26 cellular contexts compared by ENCODE assay signal in the genomic region with DNA sequence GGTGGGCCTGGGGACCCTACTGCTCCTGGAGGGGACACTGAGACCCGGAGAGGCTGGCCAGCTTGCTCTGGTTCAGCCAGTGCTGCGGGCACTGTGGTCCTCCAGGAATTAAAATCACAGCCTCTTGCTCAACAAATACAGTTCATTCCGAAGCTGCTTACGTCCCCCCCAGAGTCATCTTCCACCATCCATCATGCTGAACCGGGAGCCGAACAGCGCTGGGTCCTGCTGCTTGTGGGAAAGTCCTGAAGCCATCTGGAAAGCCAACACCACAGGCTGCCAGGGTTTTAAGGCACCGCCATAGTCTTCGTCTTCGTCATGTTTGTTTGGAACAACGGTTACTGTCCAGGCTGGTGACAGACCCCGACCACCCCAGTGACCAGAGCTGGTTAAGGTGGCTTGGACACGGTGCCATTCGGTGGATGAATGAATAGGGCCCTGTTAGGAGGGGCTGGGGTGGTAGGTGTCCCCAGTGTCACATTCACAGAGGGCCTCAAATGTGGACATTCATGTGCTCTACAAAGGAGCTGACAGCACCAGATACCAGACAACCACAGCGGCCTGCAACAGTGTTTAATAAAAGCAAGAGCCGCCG.
"Had no signal": no experiment of that assay in that cellular context is flagged by ENCODE, and none has a peak within 500 bp of the region (broad histone marks: within the 10 kb centered on the region; RNA-seq: fewer than 3 reads in every experiment).

No MANE protein-coding gene starts in this region.

- H3K9me3 Mint-ChIP-seq: nephron had no signal

- H3K27me3 ChIP-seq: ascending aorta, gastrocnemius medialis, neutrophil, stomach, thyroid gland, upper lobe of left lung had no signal

- H3K4me3 Mint-ChIP-seq: activated naive CD4-positive, alpha-beta T cell treated with anti-CD3 and anti-CD28 coated beads, Interleukin-2, amount 10 ng/mL, durations not matched to agents 7 days and 5 days; activated naive CD8-positive, alpha-beta T cell treated with anti-CD3 and anti-CD28 coated beads, Interleukin-2, amount 10 ng/mL, durations not matched to agents 7 days and 5 days; activated T-helper 1 cell treated with anti-CD3 and anti-CD28 coated beads, Interleukin-12 subunit alpha, Interleukin-12 subunit beta, Interleukin-2, Interleukin-4 antibody, amounts not matched to agents 30 ng/mL and 10 ng/mL and 1 ng/mL, durations not matched to agents 14 hours and 24 hours and 36 hours; brain; memory B cell; nephron; stimulated activated memory B cell treated with anti-CD40 and anti-IgM and Interleukin-4, amounts not matched to agents 10 μg/mL and 1 μg/mL and 100 μg/mL, for 72 hours had no signal

- H3K27me3 Mint-ChIP-seq: activated naive CD4-positive, alpha-beta T cell treated with anti-CD3 and anti-CD28 coated beads, Interleukin-2, amount 10 ng/mL, durations not matched to agents 7 days and 5 days; brain; stimulated activated memory B cell treated with anti-CD40 and anti-IgM and Interleukin-4, amounts not matched to agents 10 μg/mL and 1 μg/mL and 100 μg/mL, for 72 hours had no signal

- H3K36me3 ChIP-seq: ascending aorta, gastrocnemius medialis, neutrophil, stomach, thyroid gland, upper lobe of left lung had no signal

- H3K4me1 ChIP-seq: ascending aorta, gastrocnemius medialis, upper lobe of left lung had no signal

- H3K9me3 ChIP-seq: ascending aorta, gastrocnemius medialis, neutrophil, stomach, thyroid gland, upper lobe of left lung had no signal

- H3K4me1 Mint-ChIP-seq: activated naive CD4-positive, alpha-beta T cell treated with anti-CD3 and anti-CD28 coated beads, Interleukin-2, amount 10 ng/mL, durations not matched to agents 7 days and 5 days; activated naive CD8-positive, alpha-beta T cell treated with anti-CD3 and anti-CD28 coated beads, Interleukin-2, amount 10 ng/mL, durations not matched to agents 7 days and 5 days; memory B cell; stimulated activated memory B cell treated with anti-CD40 and anti-IgM and Interleukin-4, amounts not matched to agents 10 μg/mL and 1 μg/mL and 100 μg/mL, for 72 hours had no signal

- DNase-seq: activated CD4-positive, alpha-beta T cell treated with anti-CD3 and anti-CD28 coated beads for 48 hours; activated CD4-positive, alpha-beta T cell treated with anti-CD3 and anti-CD28 coated beads, Interleukin-2, amount 50 U/mL, for 48 hours; activated CD8-positive, alpha-beta memory T cell treated with anti-CD3 and anti-CD28 coated beads for 24 hours; activated effector memory CD4-positive, alpha-beta T cell treated with anti-CD3 and anti-CD28 coated beads, Interleukin-2, amount 50 U/mL, for 16 hours; activated naive CD4-positive, alpha-beta T cell treated with anti-CD3 and anti-CD28 coated beads, Interleukin-2, amount 10 ng/mL, durations not matched to agents 7 days and 5 days; activated naive CD8-positive, alpha-beta T cell treated with anti-CD3 and anti-CD28 coated beads, Interleukin-2, amount 10 ng/mL, durations not matched to agents 7 days and 5 days; activated T-cell treated with anti-CD3 and anti-CD28 coated beads, Interleukin-2, amount 50 U/mL, for 1 hour; effector CD8-positive, alpha-beta T cell; erythroblast; gastrocnemius medialis; hippocampal formation; small intestine; stimulated activated CD4-positive, alpha-beta T cell treated with anti-CD3 and anti-CD28 coated beads, Interleukin-1b, Interleukin-23, amount 100 ng/mL, for 48 hours; stimulated activated CD4-positive, alpha-beta T cell treated with anti-CD3 and anti-CD28 coated beads, Interleukin-4, amount 100 ng/mL, for 4 hours; stimulated activated CD8-positive, alpha-beta memory T cell treated with anti-CD3 and anti-CD28 coated beads, Interleukin-4, amount 100 ng/mL, for 48 hours; stomach; upper lobe of left lung had no signal

- H3K27ac Mint-ChIP-seq: activated naive CD4-positive, alpha-beta T cell treated with anti-CD3 and anti-CD28 coated beads, Interleukin-2, amount 10 ng/mL, durations not matched to agents 7 days and 5 days; activated naive CD8-positive, alpha-beta T cell treated with anti-CD3 and anti-CD28 coated beads, Interleukin-2, amount 10 ng/mL, durations not matched to agents 7 days and 5 days; activated T-helper 1 cell treated with anti-CD3 and anti-CD28 coated beads, Interleukin-12 subunit alpha, Interleukin-12 subunit beta, Interleukin-2, Interleukin-4 antibody, amounts not matched to agents 30 ng/mL and 10 ng/mL and 1 ng/mL, durations not matched to agents 14 hours and 24 hours and 36 hours; brain; memory B cell; stimulated activated memory B cell treated with anti-CD40 and anti-IgM and Interleukin-4, amounts not matched to agents 10 μg/mL and 1 μg/mL and 100 μg/mL, for 72 hours had no signal

- H3K36me3 Mint-ChIP-seq: activated naive CD4-positive, alpha-beta T cell treated with anti-CD3 and anti-CD28 coated beads, Interleukin-2, amount 10 ng/mL, durations not matched to agents 7 days and 5 days; activated naive CD8-positive, alpha-beta T cell treated with anti-CD3 and anti-CD28 coated beads, Interleukin-2, amount 10 ng/mL, durations not matched to agents 7 days and 5 days; brain had no signal

- H3K4me3 ChIP-seq: ascending aorta, gastrocnemius medialis, stomach, thyroid gland, upper lobe of left lung had no signal

- ATAC-seq: gastrocnemius medialis; sciatic nerve; stimulated activated memory B cell treated with anti-CD40 and anti-IgM and Interleukin-4, amounts not matched to agents 10 μg/mL and 1 μg/mL and 100 μg/mL, for 72 hours had no signal

- H3K27ac ChIP-seq: ascending aorta, gastrocnemius medialis, neutrophil, stomach, upper lobe of left lung had no signal
